8 cellular contexts compared by ENCODE assay signal in genomic region chr6:5003604-5004372, GRCh38. TPM values are rescaled to one million over a fixed set of nuclear protein-coding genes. Genes with fewer than 3 reads are reported as not detected.
A peak's percentile ranks its signal among the peaks of the same experiment; 100 is the strongest.
DNase-seq lines count a peak whose midpoint lies in the region; ATAC-seq and TF ChIP-seq lines count a peak whose summit lies in the region.

A gene with protein sequence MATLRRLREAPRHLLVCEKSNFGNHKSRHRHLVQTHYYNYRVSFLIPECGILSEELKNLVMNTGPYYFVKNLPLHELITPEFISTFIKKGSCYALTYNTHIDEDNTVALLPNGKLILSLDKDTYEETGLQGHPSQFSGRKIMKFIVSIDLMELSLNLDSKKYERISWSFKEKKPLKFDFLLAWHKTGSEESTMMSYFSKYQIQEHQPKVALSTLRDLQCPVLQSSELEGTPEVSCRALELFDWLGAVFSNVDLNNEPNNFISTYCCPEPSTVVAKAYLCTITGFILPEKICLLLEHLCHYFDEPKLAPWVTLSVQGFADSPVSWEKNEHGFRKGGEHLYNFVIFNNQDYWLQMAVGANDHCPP (minus strand): TSS chr6:5004037. CDS start chr6:5004002, 35 bp downstream.

- DNase-seq in CD1c-positive myeloid dendritic cell (ENCODE audit: extremely low spot score) (peak; percentile 98), NCI-H748 (lab: John Stamatoyannopoulos, UW; ENCODE audit: unreplicated experiment) (peak; percentile 98), dorsolateral prefrontal cortex (peak; percentile 96 to 98 (median 98)), right lobe of liver (peak; percentile 97 to 98 (median 97))
- DNase-seq in activated CD4-positive, alpha-beta T cell treated with anti-CD3 and anti-CD28 coated beads, Interleukin-2, amount 50 U/mL, for 48 hours, result peak; percentile 99
- peak; percentile 98 to 99 for DNase-seq in stimulated activated CD4-positive, alpha-beta T cell treated with anti-CD3 and anti-CD28 coated beads, Interleukin-4, amount 100 ng/mL, for 4 hours

- peak; percentile 32 for TF ChIP-seq POLR2A in right lobe of liver (IDR thresholded peaks at IDR 0.05)

- intact Hi-C loops in dorsolateral prefrontal cortex (cut with DNase I), result loop anchor here (10.0 kb wide), 2 partner anchors 229 to 849 kb away; partner anchors contain the start of gene CDYL (in 1 of the 2)
- intact Hi-C loops in right lobe of liver (cut with DNase I), result no loop called here

- peaks cover 0 to 9% (median under 1%) of the 10 kb centered on the region in 4 donors for H3K36me3 ChIP-seq in right lobe of liver

- H3K4me1 ChIP-seq in right lobe of liver, result no peaks in the 10 kb centered on the region

- H3K27me3 ChIP-seq in dorsolateral prefrontal cortex (no peaks in the 10 kb centered on the region), right lobe of liver (no peaks in the 10 kb centered on the region)

- peak; percentile 59 to 93 (median 82) for TF ChIP-seq CTCF in dorsolateral prefrontal cortex (IDR thresholded peaks at IDR 0.05 in 54 of 56, conservative IDR thresholded peaks at IDR 0.05 in 2 of 56; ENCODE audit: low read depth in 1 of 56, partially characterized antibody in 56 of 56)
- TF ChIP-seq CTCF in right lobe of liver (IDR thresholded peaks at IDR 0.05), result peak; percentile 81 to 88 (median 84)

- H3K27ac ChIP-seq in dorsolateral prefrontal cortex, result peak within 1 kb of the TSS in 58 of 59 donors; percentile 51 to 96 (median 87)
- peak within 1 kb of the TSS; percentile 58 to 79 (median 72) for H3K27ac ChIP-seq in right lobe of liver

- H3K4me3 ChIP-seq in dorsolateral prefrontal cortex (peak within 1 kb of the TSS; percentile 65 to 92 (median 78)), right lobe of liver (peak within 1 kb of the TSS; percentile 79 to 93 (median 92))

- ATAC-seq in GM19372 (IDR thresholded peaks at IDR 0.05; ENCODE audit: low read depth, unreplicated experiment), result peak; percentile 91
- peak; percentile 96 for ATAC-seq in HG03558 (IDR thresholded peaks at IDR 0.05; ENCODE audit: extremely low read depth, unreplicated experiment)
- peak; percentile 98 to 99 (median 98) for ATAC-seq in right lobe of liver

- H3K9me3 ChIP-seq in right lobe of liver, result no peaks in the 10 kb centered on the region

- 0% methylated on average over 12 of the region's 64 CpGs for WGBS in right lobe of liver (ENCODE audit: insufficient coverage, low coverage, low lambda C conversion rate, missing lambda C conversion rate)

RNA-seq across cellular contexts. Expression of the gene that starts here (rescaled TPM):
- total RNA-seq in dorsolateral prefrontal cortex, result 10 to 100 TPM in 14 of 120 experiments, 1 to 10 TPM in 106; 2.3 to 12.3 (median 7.3) TPM
- 10 to 100 TPM in 1 of 6 experiments, 1 to 10 TPM in 5; 2.8 to 15.5 (median 5.5) TPM for total RNA-seq in right lobe of liver

Comparison
In these comparisons a context has a peak if more than half of its experiments do, and no peak if none do; other contexts are left out.
1. Peak in every context shown above with its lines: DNase-seq, ATAC-seq, H3K4me3 ChIP-seq and H3K27ac ChIP-seq.
2. intact Hi-C loops: an anchor here in dorsolateral prefrontal cortex (10.0 kb wide); none called in right lobe of liver.